Comparison of ENCODE assay signal across 18 cellular contexts in genomic region chr12:130665753-130666152, GRCh38. TPM values are rescaled to one million over a fixed set of nuclear protein-coding genes. Genes with fewer than 3 reads are reported as not detected.
DNase-seq lines count a peak whose midpoint lies in the region; ATAC-seq and TF ChIP-seq lines count a peak whose summit lies in the region.
"Had no signal": no experiment of that assay in that cellular context is flagged by ENCODE, and none has a peak within 500 bp of the region (broad histone marks: within the 10 kb centered on the region; RNA-seq: fewer than 3 reads in every experiment).

No MANE protein-coding gene starts in this region.

- no peak overlapping the region for H2AFZ ChIP-seq in H9 (ENCODE audit: low read length)

- no peaks in the 10 kb centered on the region for H3K79me2 ChIP-seq in H9 (ENCODE audit: insufficient read depth, low read length)

- no peak overlapping the region for H4K5ac ChIP-seq in H9 (ENCODE audit: insufficient read length, low read depth, low read length)

- no peak overlapping the region for H3K23ac ChIP-seq in H9 (ENCODE audit: insufficient read length, low read depth, low read length)

- H4K8ac ChIP-seq in H9 (replicated peaks; ENCODE audit: insufficient read length, low read depth, low read length), result no peak overlapping the region

- H3K4me3 Mint-ChIP-seq in H9, result no peak overlapping the region
- H3K4me3 Mint-ChIP-seq: CD14-positive monocyte; CD4-positive, alpha-beta memory T cell; IgD-negative memory B cell had no signal

- H2BK120ac ChIP-seq in H9 (ENCODE audit: low read depth, low read length, poor library complexity, severe bottlenecking), result no peak overlapping the region

- intact Hi-C loops in posterior vena cava (cut with DNase I), result loop anchor here in 1 of 2 donors (10.0 kb wide), 1 partner anchor 1969 kb away; no protein-coding TSS in a partner anchor

- no peaks in the 10 kb centered on the region for H4K20me1 ChIP-seq in H9 (ENCODE audit: control insufficient read depth, insufficient read depth, insufficient read length)

- CTCF ChIA-PET in RWPE1 (lab: Yijun Ruan, JAX), result no interaction called here

- H2BK15ac ChIP-seq in H9 (ENCODE audit: low read depth, low read length), result no peak overlapping the region

- no peak overlapping the region for H2AK5ac ChIP-seq in H9 (ENCODE audit: insufficient read length, low read length)

- H4K91ac ChIP-seq in H9 (ENCODE audit: insufficient read length, low read depth, low read length), result no peak overlapping the region

- no peaks in the 10 kb centered on the region for H3K4me1 ChIP-seq in H9 (ENCODE audit: insufficient read depth, low read length)
- H3K4me1 ChIP-seq: BE2C had no signal

- WGBS in H9 (ENCODE audit: extremely low coverage, insufficient read length, low lambda C conversion rate), result no CpG with 5 or more reads among the region's 3 CpGs

- H3K27me3 ChIP-seq in H9 (ENCODE audit: insufficient read depth, low read length), result no peaks in the 10 kb centered on the region
- H3K27me3 ChIP-seq: BE2C had no signal

- no peak overlapping the region for H3K4ac ChIP-seq in H9 (ENCODE audit: low read depth, low read length)

- H3K56ac ChIP-seq in H9 (ENCODE audit: insufficient read length, low read depth, low read length), result no peak overlapping the region

- no peak overlapping the region for H3K27ac Mint-ChIP-seq in H9
- H3K27ac Mint-ChIP-seq: CD4-positive, alpha-beta memory T cell; IgD-negative memory B cell had no signal

- H3K9ac ChIP-seq in H9 (ENCODE audit: extremely low read depth, insufficient read length, low read length), result no peak overlapping the region

- H3K9me3 ChIP-seq in H9 (ENCODE audit: control insufficient read depth, low read depth, low read length), result peaks cover 15% of the 10 kb centered on the region
- H3K9me3 ChIP-seq: BE2C had no signal

- H3K14ac ChIP-seq in H9 (ENCODE audit: insufficient read depth, low read length), result no peak overlapping the region

- TF ChIP-seq CTCF in RWPE1 (conservative IDR thresholded peaks at IDR 0.05; ENCODE audit: low read depth), result no peak
- no peak for TF ChIP-seq CTCF in epithelial cell of esophagus (IDR thresholded peaks at IDR 0.05; ENCODE audit: insufficient read depth, low read depth, low read length, missing control alignments)
- TF ChIP-seq CTCF in H9 (conservative IDR thresholded peaks at IDR 0.05), result no peak

- no peak overlapping the region for H3K4me3 ChIP-seq in epithelial cell of esophagus (ENCODE audit: low read length)

- no peaks in the 10 kb centered on the region for H3K23me2 ChIP-seq in H9 (ENCODE audit: insufficient read length, low read depth, low read length, poor library complexity, severe bottlenecking)

- no peak overlapping the region for H3K27ac ChIP-seq in RWPE1
- H3K27ac ChIP-seq in H9 (ENCODE audit: insufficient read length, low read depth, low read length), result no peak overlapping the region

- peaks cover 39 to 42% of the 10 kb centered on the region in 2 experiments for H3K9me3 Mint-ChIP-seq in H9

- H3K18ac ChIP-seq in H9 (ENCODE audit: insufficient read length, low read depth, low read length), result no peak overlapping the region

- H3K36me3 Mint-ChIP-seq in H9 (ENCODE audit: insufficient read depth in 1 of 3, low read depth in 3 of 3), result peaks cover 3 to 22% (median 12%) of the 10 kb centered on the region in 3 experiments; a peak in 6 of 7 replicates
- H3K36me3 Mint-ChIP-seq: CD14-positive monocyte; CD4-positive, alpha-beta memory T cell; IgD-negative memory B cell had no signal

- no peaks in the 10 kb centered on the region for H3K79me1 ChIP-seq in H9 (ENCODE audit: insufficient read depth, low read depth, low read length, poor library complexity, severe bottlenecking)

- H2BK12ac ChIP-seq in H9 (ENCODE audit: insufficient read length, low read depth, low read length), result no peak overlapping the region

- H2BK20ac ChIP-seq in H9 (ENCODE audit: low read depth, low read length, poor library complexity, severe bottlenecking), result no peak overlapping the region

- ATAC-seq in GM21526 (IDR thresholded peaks at IDR 0.05; ENCODE audit: low FRiP score, unreplicated experiment), result no peak
- ATAC-seq: HepG2 had no signal

- no peak overlapping the region for H3T11ph ChIP-seq in H9 (ENCODE audit: low read length)

- H2BK5ac ChIP-seq in H9 (ENCODE audit: insufficient read length, low read length), result no peak overlapping the region

- DNase-seq in Daoy (ENCODE audit: low read depth) (peak; percentile 65), RWPE1 (ENCODE audit: low spot score) (peak; percentile 45), epithelial cell of esophagus (ENCODE audit: low read depth) (peak; percentile 33), posterior vena cava (ENCODE audit: low spot score) (peak; percentile 15), H9 (no peak), cortex of kidney (lab: John Stamatoyannopoulos, UW) (no peak)
- DNase-seq: ACHN; BE2C; CD4-positive, alpha-beta memory T cell; DMS153; DMS79; GF-D8; GOT3; H7 had no signal

- H3K27me3 Mint-ChIP-seq in H9 (ENCODE audit: low read depth), result peaks cover 19% of the 10 kb centered on the region
- H3K27me3 Mint-ChIP-seq: IgD-negative memory B cell had no signal

- POLR2A ChIA-PET in RWPE1 (lab: Yijun Ruan, JAX; ENCODE audit: low non-redundant PET), result no interaction called here

- H3K4me2 ChIP-seq in H9 (ENCODE audit: insufficient read depth, insufficient read length, low read length), result no peak overlapping the region

- H3K4me1 Mint-ChIP-seq in H9, result peaks cover 0 to 2% of the 10 kb centered on the region in 2 experiments; a peak in 1 of 4 replicates
- H3K4me1 Mint-ChIP-seq: CD14-positive monocyte, IgD-negative memory B cell had no signal

RNA-seq across cellular contexts. Expression of gene RIMBP2, which starts 50.3 kb away (rescaled TPM):
- total RNA-seq in Daoy (2014; rRNA removed; shearing (Covaris generic)), result 1.4 and 2.2 TPM in 2 replicates
- total RNA-seq in posterior vena cava, result 1 to 10 TPM; 1.3 to 1.7 TPM
- 0.70 TPM in 2 replicates for total RNA-seq in H9 (2021)
- total RNA-seq: HepG2 had no signal

Comparison
In these comparisons a context has a peak if more than half of its experiments do, and no peak if none do; other contexts are left out.
1. DNase-seq: peak in Daoy (single experiment), RWPE1 (single experiment), epithelial cell of esophagus (single experiment) and posterior vena cava (single experiment); none in H9 (single experiment) and cortex of kidney (single experiment).